In the genomic region with DNA sequence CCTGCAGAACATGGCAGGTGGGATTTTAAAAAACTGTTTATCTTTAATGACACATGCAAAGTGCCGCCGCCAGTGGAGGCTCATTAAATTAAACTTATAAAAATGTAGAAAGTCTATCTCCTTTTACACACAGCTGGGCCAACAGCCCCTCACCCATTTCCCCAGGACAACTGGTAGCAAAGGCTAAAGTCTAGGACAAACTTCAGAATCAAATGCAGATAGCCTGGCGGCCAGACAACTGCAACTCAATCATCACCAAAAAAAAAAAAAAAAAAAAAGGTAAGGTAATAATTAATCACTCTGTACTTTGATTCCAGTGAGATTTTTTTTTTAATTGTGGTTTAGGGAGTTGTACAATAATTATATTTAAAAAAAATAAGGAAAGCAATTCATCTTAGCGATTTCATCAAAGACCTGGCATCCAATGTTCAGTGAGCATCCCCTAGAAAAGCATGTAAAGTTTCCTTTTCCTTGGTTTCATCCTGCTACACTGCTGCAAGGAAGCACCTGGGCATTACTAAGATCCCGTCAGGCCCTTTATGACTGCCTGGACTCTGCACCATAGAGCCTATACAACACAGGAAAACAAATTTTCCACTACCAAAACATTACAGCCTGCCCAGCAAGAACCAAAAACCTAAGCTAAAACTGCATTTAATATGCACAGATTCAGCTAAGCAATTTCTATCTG, we compare ENCODE assay signal across 18 cellular contexts.
DNase-seq lines count a peak whose midpoint lies in the region; ATAC-seq and TF ChIP-seq lines count a peak whose summit lies in the region.
"Had no signal": no experiment of that assay in that cellular context is flagged by ENCODE, and none has a peak within 500 bp of the region (broad histone marks: within the 10 kb centered on the region; RNA-seq: fewer than 3 reads in every experiment).

No MANE protein-coding gene starts in this region.

- no peak overlapping the region for H2BK120ac ChIP-seq in H9 (ENCODE audit: low read depth, low read length, poor library complexity, severe bottlenecking)

- H2BK20ac ChIP-seq in H9 (ENCODE audit: low read depth, low read length, poor library complexity, severe bottlenecking): no peak overlapping the region

- TF ChIP-seq CTCF in endothelial cell (IDR thresholded peaks at IDR 0.05; ENCODE audit: unreplicated experiment): no peak
- no peak for TF ChIP-seq CTCF in H9 (conservative IDR thresholded peaks at IDR 0.05)

- H4K20me1 ChIP-seq in H9 (ENCODE audit: control insufficient read depth, insufficient read depth, insufficient read length): no peaks in the 10 kb centered on the region

- H3K4me3 Mint-ChIP-seq in endothelial cell (ENCODE audit: unreplicated experiment) (no peak overlapping the region), H9 (no peak overlapping the region)
- H3K4me3 Mint-ChIP-seq: CD4-positive, alpha-beta T cell had no signal

- H2AFZ ChIP-seq in H9 (ENCODE audit: low read length): no peak overlapping the region

- no peak overlapping the region for H4K8ac ChIP-seq in H9 (replicated peaks; ENCODE audit: insufficient read length, low read depth, low read length)

- H3K27ac Mint-ChIP-seq in endothelial cell (ENCODE audit: unreplicated experiment): peak overlapping the region; percentile 87
- no peak overlapping the region for H3K27ac Mint-ChIP-seq in H9
- H3K27ac Mint-ChIP-seq: CD4-positive, alpha-beta T cell had no signal

- peaks cover 6% of the 10 kb centered on the region for H3K79me1 ChIP-seq in H9 (ENCODE audit: insufficient read depth, low read depth, low read length, poor library complexity, severe bottlenecking)

- H4K91ac ChIP-seq in H9 (ENCODE audit: insufficient read length, low read depth, low read length): no peak overlapping the region

- no peak overlapping the region for H3K23ac ChIP-seq in H9 (ENCODE audit: insufficient read length, low read depth, low read length)

- H3K27me3 Mint-ChIP-seq in endothelial cell (ENCODE audit: unreplicated experiment) (peaks cover 3% of the 10 kb centered on the region), H9 (ENCODE audit: low read depth) (no peaks in the 10 kb centered on the region)
- H3K27me3 Mint-ChIP-seq: CD4-positive, alpha-beta T cell had no signal

- no peak overlapping the region for H3T11ph ChIP-seq in H9 (ENCODE audit: low read length)

- H3K9me3 Mint-ChIP-seq in endothelial cell (ENCODE audit: unreplicated experiment): no peaks in the 10 kb centered on the region
- H3K9me3 Mint-ChIP-seq in H9: no peaks in the 10 kb centered on the region
- H3K9me3 Mint-ChIP-seq: CD4-positive, alpha-beta T cell had no signal

- H2BK5ac ChIP-seq in H9 (ENCODE audit: insufficient read length, low read length): no peak overlapping the region

- DNase-seq in NCI-H526 treated with DMSO at 0.1 percent for 48 hours (lab: John Stamatoyannopoulos, UW) (peak; percentile 14), endothelial cell (ENCODE audit: low spot score) (no peak), lung microvascular endothelial cell (ENCODE audit: low read depth in 2 of 2) (peak; percentile 34 to 90), H9 (no peak), NCI-H510A (lab: John Stamatoyannopoulos, UW) (no peak)
- no peak for DNase-seq in stimulated activated CD4-positive, alpha-beta T cell treated with anti-CD3 and anti-CD28 coated beads, Interleukin-12 subunit alpha, Interleukin-12 subunit beta, amount 100 ng/mL, for 4 hours
- DNase-seq: AML-193; CD4-positive, alpha-beta T cell; DMS79 treated with DMSO at 0.1 percent for 48 hours; GOT3; NCI-H1436; NCI-H2029 treated with DMSO at 0.1 percent for 48 hours; NCI-H2227 treated with DMSO at 0.1 percent for 48 hours; NCI-H748 treated with DMSO at 0.1 percent for 48 hours; Right ventricle myocardium superior had no signal

- H3K4me1 Mint-ChIP-seq in endothelial cell (ENCODE audit: unreplicated experiment) (peaks cover 40% of the 10 kb centered on the region), H9 (peaks cover 16 to 21% of the 10 kb centered on the region in 2 experiments)

- no peak overlapping the region for H3K18ac ChIP-seq in H9 (ENCODE audit: insufficient read length, low read depth, low read length)

- H3K4ac ChIP-seq in H9 (ENCODE audit: low read depth, low read length): no peak overlapping the region

- no peaks in the 10 kb centered on the region for H3K36me3 ChIP-seq in rectal smooth muscle tissue (ENCODE audit: control insufficient read depth, insufficient read depth, low read length)
- H3K36me3 ChIP-seq: Peyer's patch had no signal

- H3K79me2 ChIP-seq in H9 (ENCODE audit: insufficient read depth, low read length): 0 out of 2 replicates have a peak, but pooled peaks cover 3% of the 10 kb centered on the region

- H2BK15ac ChIP-seq in H9 (ENCODE audit: low read depth, low read length): no peak overlapping the region

- peak overlapping the region; percentile 84 for H3K27ac ChIP-seq in rectal smooth muscle tissue (ENCODE audit: low read depth, low read length)
- H3K27ac ChIP-seq in H9 (ENCODE audit: insufficient read length, low read depth, low read length): no peak overlapping the region

- H3K56ac ChIP-seq in H9 (ENCODE audit: insufficient read length, low read depth, low read length): no peak overlapping the region

- no peak overlapping the region for H4K5ac ChIP-seq in H9 (ENCODE audit: insufficient read length, low read depth, low read length)

- H3K36me3 Mint-ChIP-seq in endothelial cell (ENCODE audit: low read depth, unreplicated experiment): peaks cover 24% of the 10 kb centered on the region
- peaks cover 6 to 22% (median 11%) of the 10 kb centered on the region in 3 experiments; a peak in 6 of 7 replicates for H3K36me3 Mint-ChIP-seq in H9 (ENCODE audit: insufficient read depth in 1 of 3, low read depth in 3 of 3)

- no peak overlapping the region for H3K4me3 ChIP-seq in rectal smooth muscle tissue (ENCODE audit: low read length)

- no peak for ATAC-seq in GM19351 (IDR thresholded peaks at IDR 0.05; ENCODE audit: unreplicated experiment)

- H3K4me1 ChIP-seq in rectal smooth muscle tissue (ENCODE audit: control insufficient read depth, insufficient read depth, low read length) (peaks cover 64% of the 10 kb centered on the region), H9 (ENCODE audit: insufficient read depth, low read length) (no peaks in the 10 kb centered on the region; the same call in 1 of the 2 replicates)

- H3K9me3 ChIP-seq in H9 (ENCODE audit: control insufficient read depth, low read depth, low read length): no peaks in the 10 kb centered on the region
- H3K9me3 ChIP-seq: Peyer's patch had no signal

- H3K23me2 ChIP-seq in H9 (ENCODE audit: insufficient read length, low read depth, low read length, poor library complexity, severe bottlenecking): no peaks in the 10 kb centered on the region

- no peak overlapping the region for H2AK5ac ChIP-seq in H9 (ENCODE audit: insufficient read length, low read length)

- no peak overlapping the region for H2BK12ac ChIP-seq in H9 (ENCODE audit: insufficient read length, low read depth, low read length)

- no peak overlapping the region for H3K4me2 ChIP-seq in H9 (ENCODE audit: insufficient read depth, insufficient read length, low read length)

- H3K27me3 ChIP-seq in rectal smooth muscle tissue (ENCODE audit: control insufficient read depth, insufficient read depth, low read length): no peaks in the 10 kb centered on the region
- H3K27me3 ChIP-seq in H9 (ENCODE audit: insufficient read depth, low read length): no peaks in the 10 kb centered on the region
- H3K27me3 ChIP-seq: Peyer's patch had no signal

- WGBS in H9 (ENCODE audit: extremely low coverage, insufficient read length, low lambda C conversion rate): no CpG with 5 or more reads among the region's 5 CpGs

- H3K14ac ChIP-seq in H9 (ENCODE audit: insufficient read depth, low read length): no peak overlapping the region

- no peak overlapping the region for H3K9ac ChIP-seq in rectal smooth muscle tissue (ENCODE audit: low read length)
- no peak overlapping the region for H3K9ac ChIP-seq in H9 (ENCODE audit: extremely low read depth, insufficient read length, low read length)

Comparison
In these comparisons a context has a peak if more than half of its experiments do, and no peak if none do; other contexts are left out.
1. DNase-seq: peak in NCI-H526 treated with DMSO at 0.1 percent for 48 hours (single experiment) and lung microvascular endothelial cell (2 of 2); none in endothelial cell (single experiment), stimulated activated CD4-positive, alpha-beta T cell treated with anti-CD3 and anti-CD28 coated beads, Interleukin-12 subunit alpha, Interleukin-12 subunit beta, amount 100 ng/mL, for 4 hours (single experiment), H9 (single experiment) and NCI-H510A (single experiment).